13 cellular contexts compared by ENCODE assay signal in the genomic region with DNA sequence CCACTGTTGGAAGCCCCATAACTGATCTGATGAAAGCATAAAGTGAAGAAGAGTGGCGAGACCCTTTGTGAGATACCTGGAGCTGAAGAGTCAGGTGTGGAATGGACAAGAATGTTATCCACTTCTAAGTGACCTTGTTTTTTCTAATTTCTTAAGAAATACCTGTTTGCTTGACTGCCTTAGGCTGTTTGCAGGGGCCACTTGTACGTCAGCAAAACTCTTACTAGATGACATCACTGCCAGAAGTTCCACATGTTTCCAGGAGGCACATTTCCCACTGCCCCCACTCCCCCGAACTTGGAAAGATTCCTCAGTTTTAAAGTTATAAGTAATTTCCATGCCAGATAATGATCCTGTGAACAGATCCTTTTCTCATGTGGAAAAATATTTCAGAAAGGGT. TPM values are rescaled to one million over a fixed set of nuclear protein-coding genes. Genes with fewer than 3 reads are reported as not detected.
DNase-seq lines count a peak whose midpoint lies in the region; ATAC-seq, FAIRE-seq and TF ChIP-seq lines count a peak whose summit lies in the region.
"Had no signal": no experiment of that assay in that cellular context is flagged by ENCODE, and none has a peak within 500 bp of the region (broad histone marks: within the 10 kb centered on the region; RNA-seq: fewer than 3 reads in every experiment).

No MANE protein-coding gene starts in this region.

- peak overlapping the region; percentile 89 for H3K4me2 ChIP-seq in HepG2 (ENCODE audit: low read depth, low read length)

- intact Hi-C loops in left ventricle myocardium inferior (cut with micrococcal nuclease) (no loop called here), Right ventricle myocardium inferior (cut with DNase I) (no loop called here), HepG2 (cut with micrococcal nuclease; ENCODE audit: unreplicated experiment) (loop anchor here (5.0 kb wide), 1 partner anchor 102 kb away; no protein-coding TSS in a partner anchor)

- no peaks in the 10 kb centered on the region for H3K27me3 ChIP-seq in left ventricle myocardium inferior (ENCODE audit: low read depth)
- no peaks in the 10 kb centered on the region; a peak in 1 of 5 replicates for H3K27me3 ChIP-seq in HepG2 (ENCODE audit: control insufficient read depth in 1 of 2, insufficient read depth in 2 of 2, low read length in 2 of 2)
- no peaks in the 10 kb centered on the region for H3K27me3 ChIP-seq in upper lobe of left lung

- over 99% methylated on average over 3 of the region's 3 CpGs for WGBS in HepG2 (ENCODE audit: low lambda C conversion rate)
- WGBS in upper lobe of left lung, 2 donors, result 56 to 67% methylated on average over 3 of the region's 3 CpGs

- no peak for FAIRE-seq in HepG2 (lab: Jason Lieb, UNC)

- TF ChIP-seq RAD21 in HepG2 (CRISPR knock-in tag; IDR thresholded peaks at IDR 0.05), result no peak

- H3K36me3 ChIP-seq in left ventricle myocardium inferior, result no peaks in the 10 kb centered on the region
- peaks cover 3 to 9% of the 10 kb centered on the region in 2 experiments; a peak in 4 of 5 replicates for H3K36me3 ChIP-seq in HepG2 (replicated peaks in 1 of 2; ENCODE audit: control insufficient read depth in 1 of 2, insufficient read depth in 2 of 2, low read length in 2 of 2)
- peaks cover 0 to 30% (median 1%) of the 10 kb centered on the region in 4 donors for H3K36me3 ChIP-seq in upper lobe of left lung

- H3K27ac ChIP-seq in left ventricle myocardium inferior (replicated peaks) (peak overlapping the region; percentile 99), VCaP (peak overlapping the region; percentile 79; the same call in 1 of the 2 replicates), HepG2 (ENCODE audit: extremely low read length, insufficient read depth, low read length) (peak overlapping the region; percentile 97), upper lobe of left lung (peak overlapping the region; percentile 95 to 99 (median 97))

- POLR2A ChIA-PET in HepG2 (lab: Yijun Ruan, JAX), result no interaction called here

- no peaks in the 10 kb centered on the region for H3K9me3 ChIP-seq in left ventricle myocardium inferior (replicated peaks)
- H3K9me3 ChIP-seq in HepG2 (ENCODE audit: low read length), result peaks cover 9% of the 10 kb centered on the region; the same call in 1 of the 2 replicates
- no peaks in the 10 kb centered on the region for H3K9me3 ChIP-seq in upper lobe of left lung

- H3K4me1 ChIP-seq in left ventricle myocardium inferior (peaks cover 100% of the 10 kb centered on the region), HepG2 (ENCODE audit: insufficient read depth, low read length) (peaks cover 100% of the 10 kb centered on the region), upper lobe of left lung (peaks cover 60 to 85% (median 77%) of the 10 kb centered on the region in 4 donors)

- TF ChIP-seq POLR2A in HepG2 (IDR thresholded peaks at IDR 0.05; ENCODE audit: insufficient read depth in 1 of 2, low read depth in 2 of 2, low read length in 2 of 2), result no peak
- TF ChIP-seq POLR2A in upper lobe of left lung (IDR thresholded peaks at IDR 0.05), result no peak

- H3K4me3 ChIP-seq in left ventricle myocardium inferior, result peak overlapping the region; percentile 94
- no peak overlapping the region for H3K4me3 ChIP-seq in HepG2 (replicated peaks in 1 of 3; ENCODE audit: insufficient read depth in 1 of 3, low read depth in 2 of 3, low read length in 3 of 3)
- peak overlapping the region in 2 of 4 donors; percentile 80 to 84 for H3K4me3 ChIP-seq in upper lobe of left lung

- in situ Hi-C loops in HepG2 (cut with HindIII; ENCODE audit: extremely low pct_ligation_motif_present, low pct_unique_long_range_greater_than_20kb), result no loop called here

- no peak for TF ChIP-seq CTCF in left ventricle myocardium inferior (IDR thresholded peaks at IDR 0.05; ENCODE audit: borderline replicate concordance)
- TF ChIP-seq CTCF in VCaP (conservative IDR thresholded peaks at IDR 0.05), result no peak
- TF ChIP-seq CTCF in HepG2 (CRISPR knock-in tag; IDR thresholded peaks at IDR 0.05), result no peak
- no peak for TF ChIP-seq CTCF in upper lobe of left lung (IDR thresholded peaks at IDR 0.05)

- H4K20me1 ChIP-seq in HepG2 (ENCODE audit: insufficient read depth, low read length), result 0 out of 2 replicates have a peak, but pooled peaks cover 12% of the 10 kb centered on the region

- no peak for TF ChIP-seq EP300 in HepG2 (IDR thresholded peaks at IDR 0.05; ENCODE audit: low read depth in 2 of 2, low read length in 2 of 2)
- TF ChIP-seq EP300 in HepG2 (CRISPR knock-in tag; IDR thresholded peaks at IDR 0.05; ENCODE audit: borderline replicate concordance), result no peak
- no peak for TF ChIP-seq EP300 in upper lobe of left lung (IDR thresholded peaks at IDR 0.05)

- no peak for DNase-seq in left ventricle myocardium inferior
- DNase-seq in Right ventricle myocardium inferior (ENCODE audit: missing footprints), result no peak
- no peak for DNase-seq in HepG2 (ENCODE audit: low spot score)
- DNase-seq in upper lobe of left lung, result no peak
- DNase-seq in NCI-H146 treated with DMSO at 0.1 percent for 48 hours (lab: John Stamatoyannopoulos, UW; ENCODE audit: unreplicated experiment), result no peak
- DNase-seq in D341Med (ENCODE audit: low spot score), result no peak
- DNase-seq in stimulated activated CD4-positive, alpha-beta T cell treated with anti-CD3 and anti-CD28 coated beads, Interleukin-2, amount 100 ng/mL, for 24 hours, result no peak
- DNase-seq: activated T-cell treated with anti-CD3 and anti-CD28 coated beads, Interleukin-2, amount 50 U/mL, for 4 hours; DMS79; dorsolateral prefrontal cortex; NCI-H2029 treated with DMSO at 0.1 percent for 48 hours; NCI-H69 had no signal

- no peak overlapping the region for H2AFZ ChIP-seq in HepG2 (ENCODE audit: low read length)

- CTCF ChIA-PET in HepG2 (lab: Yijun Ruan, JAX; ENCODE audit: low intra/inter-chr PET ratio, low total read pairs), result no interaction called here

- ATAC-seq in Right ventricle myocardium inferior (no peak), HepG2 (no peak), upper lobe of left lung (ENCODE audit: low FRiP score in 2 of 2) (no peak)

- H3K79me2 ChIP-seq in HepG2 (ENCODE audit: insufficient read depth, low read length), result peaks cover 96% of the 10 kb centered on the region

- H3K9ac ChIP-seq in HepG2 (ENCODE audit: insufficient read depth, low read depth, low read length), result no peak overlapping the region

- BruUV-seq in HepG2 (replicated peaks; lab: Mats Ljungman, UMichigan), result no TSS peak

TF ChIP-seq in HepG2, 621 proteins besides CTCF, POLR2A, EP300 and RAD21 (continues in another document):
- TF ChIP-seq ZNF709 (CRISPR knock-in tag; IDR thresholded peaks at IDR 0.05), result no peak
- no peak for TF ChIP-seq ZNF367 (CRISPR knock-in tag; IDR thresholded peaks at IDR 0.05; ENCODE audit: borderline replicate concordance)
- TF ChIP-seq RARA (CRISPR knock-in tag; IDR thresholded peaks at IDR 0.05), result no peak
- no peak for TF ChIP-seq NFYB (CRISPR knock-in tag; IDR thresholded peaks at IDR 0.05)
- no peak for TF ChIP-seq ZNF510 (CRISPR knock-in tag; IDR thresholded peaks at IDR 0.05; ENCODE audit: low read depth)
- TF ChIP-seq, protein P1, sequence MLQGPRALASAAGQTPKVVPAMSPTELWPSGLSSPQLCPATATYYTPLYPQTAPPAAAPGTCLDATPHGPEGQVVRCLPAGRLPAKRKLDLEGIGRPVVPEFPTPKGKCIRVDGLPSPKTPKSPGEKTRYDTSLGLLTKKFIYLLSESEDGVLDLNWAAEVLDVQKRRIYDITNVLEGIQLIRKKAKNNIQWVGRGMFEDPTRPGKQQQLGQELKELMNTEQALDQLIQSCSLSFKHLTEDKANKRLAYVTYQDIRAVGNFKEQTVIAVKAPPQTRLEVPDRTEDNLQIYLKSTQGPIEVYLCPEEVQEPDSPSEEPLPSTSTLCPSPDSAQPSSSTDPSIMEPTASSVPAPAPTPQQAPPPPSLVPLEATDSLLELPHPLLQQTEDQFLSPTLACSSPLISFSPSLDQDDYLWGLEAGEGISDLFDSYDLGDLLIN (CRISPR knock-in tag; IDR thresholded peaks at IDR 0.05; ENCODE audit: borderline replicate concordance), result no peak
- no peak for TF ChIP-seq SMAD1 (CRISPR knock-in tag; IDR thresholded peaks at IDR 0.05; ENCODE audit: borderline replicate concordance, low read depth)
- TF ChIP-seq, protein P2, sequence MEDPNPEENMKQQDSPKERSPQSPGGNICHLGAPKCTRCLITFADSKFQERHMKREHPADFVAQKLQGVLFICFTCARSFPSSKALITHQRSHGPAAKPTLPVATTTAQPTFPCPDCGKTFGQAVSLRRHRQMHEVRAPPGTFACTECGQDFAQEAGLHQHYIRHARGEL (CRISPR knock-in tag; IDR thresholded peaks at IDR 0.05), result no peak
- no peak for TF ChIP-seq RFX1 (IDR thresholded peaks at IDR 0.05)
- no peak for TF ChIP-seq GATAD2A (CRISPR knock-in tag; IDR thresholded peaks at IDR 0.05)
- TF ChIP-seq ZNF383 (CRISPR knock-in tag; IDR thresholded peaks at IDR 0.05; ENCODE audit: borderline replicate concordance), result 0 out of 2 replicates have a peak, but pooled peaks have one; percentile 40
- TF ChIP-seq MED13 (CRISPR knock-in tag; IDR thresholded peaks at IDR 0.05), result no peak

RNA-seq across cellular contexts. Expression of a gene that starts 8.0 kb away (rescaled TPM):
- 205 TPM for total RNA-seq in left ventricle myocardium inferior
- total RNA-seq in Right ventricle myocardium inferior, result 205 TPM
- total RNA-seq in HepG2 (2016; rRNA removed; fragmentation: Illumina TruSeq; extraction: Trizol), result 47.1 and 64.9 TPM in 2 replicates
- total RNA-seq in HepG2 (2016; cell fraction: cytosol; rRNA removed; fragmentation: Illumina TruSeq; extraction: Trizol; ENCODE audit: low read depth), result 15.6 and 21.2 TPM in 2 replicates
- total RNA-seq in HepG2 (2016; cell fraction: insoluble cytoplasmic fraction; rRNA removed; fragmentation: Illumina TruSeq; extraction: Trizol), result 45.9 and 54.8 TPM in 2 replicates
- total RNA-seq in HepG2 (2016; cell fraction: membrane; rRNA removed; fragmentation: Illumina TruSeq; extraction: Trizol), result 54.5 and 63.7 TPM in 2 replicates
- total RNA-seq in HepG2 (2016; cell fraction: nucleus; rRNA removed; fragmentation: Illumina TruSeq; extraction: Trizol), result 54.3 and 61.3 TPM in 2 replicates
- polyA plus RNA-seq in HepG2 (2011; rRNA removed), result 182 and 202 TPM in 2 replicates
- 62.2 and 87.1 TPM in 2 replicates for polyA plus RNA-seq in HepG2 (2011; cell fraction: cytosol; rRNA removed)
- 133 and 141 TPM in 2 replicates for polyA plus RNA-seq in HepG2 (2011; cell fraction: nucleus; rRNA removed)
- polyA plus RNA-seq in HepG2 (2012), result 97.8 and 103 TPM in 2 replicates
- 15.2 and 19.3 TPM in 2 replicates for polyA plus RNA-seq in HepG2 (2016; cell fraction: cytosol; fragmentation: Illumina TruSeq; extraction: Trizol; ENCODE audit: low read depth)
- polyA plus RNA-seq in HepG2 (2016; cell fraction: insoluble cytoplasmic fraction; fragmentation: Illumina TruSeq; extraction: Trizol; ENCODE audit: low read depth), result 72.5 and 91.0 TPM in 2 replicates
- polyA plus RNA-seq in HepG2 (2016; cell fraction: membrane; fragmentation: Illumina TruSeq; extraction: Trizol; ENCODE audit: low read depth), result 64.7 and 77.7 TPM in 2 replicates
- 74.5 and 82.8 TPM in 2 replicates for polyA plus RNA-seq in HepG2 (2016; cell fraction: nucleus; fragmentation: Illumina TruSeq; extraction: Trizol; ENCODE audit: insufficient read depth, low read depth)
- 156 and 217 TPM in 2 replicates for polyA minus RNA-seq in HepG2 (2011; rRNA and poly(A)+ RNA removed; ENCODE audit: low replicate concordance)
- polyA minus RNA-seq in HepG2 (2011; cell fraction: cytosol; rRNA and poly(A)+ RNA removed), result 122 and 129 TPM in 2 replicates
- 185 and 262 TPM in 2 replicates for polyA minus RNA-seq in HepG2 (2011; cell fraction: nucleus; rRNA and poly(A)+ RNA removed)
- total RNA-seq in upper lobe of left lung, result 1,000 to 10,000 TPM in 4 of 6 donors, 100 to 1,000 TPM in 2; 440 to 1,878 (median 1,131) TPM
